22 cellular contexts compared by ENCODE assay signal in genomic region chr17:66984730-66985129, GRCh38. TPM values are rescaled to one million over a fixed set of nuclear protein-coding genes. Genes with fewer than 3 reads are reported as not detected.
DNase-seq lines count a peak whose midpoint lies in the region; ATAC-seq, FAIRE-seq and TF ChIP-seq lines count a peak whose summit lies in the region.
"Had no signal": no experiment of that assay in that cellular context is flagged by ENCODE, and none has a peak within 500 bp of the region (broad histone marks: within the 10 kb centered on the region; RNA-seq: fewer than 3 reads in every experiment).

No MANE protein-coding gene starts in this region.

- peak; percentile 56 for ATAC-seq in GM12878

- H3K9me3 ChIP-seq in BLaER1 treated with 17β-estradiol and CSF1 and Interleukin-3, amounts not matched to agents 10 nM and 100 nM (replicated peaks in 1 of 11) = peaks cover 0 to 9% (median 4%) of the 10 kb centered on the region in 11 experiments; a peak in 3 of 22 replicates
- H3K9me3 ChIP-seq in GM12878 (replicated peaks; ENCODE audit: control insufficient read depth, insufficient read depth, low read length) = no peaks in the 10 kb centered on the region
- H3K9me3 ChIP-seq: BE2C had no signal

- RAD21 ChIA-PET in GM12878 (lab: Charles Lee; ENCODE audit: unreplicated experiment) = no interaction called here

- DNase-seq in GM12878 (ENCODE audit: low read depth, low spot score) (no peak), glutamatergic neuron (no peak), urothelium cell line (ENCODE audit: low spot score) (no peak), 8988T (no peak), CD1c-positive myeloid dendritic cell (ENCODE audit: extremely low spot score) (no peak)
- no peak for DNase-seq in activated CD4-positive, alpha-beta T cell treated with anti-CD3 and anti-CD28 coated beads for 48 hours
- DNase-seq: AML-193; BE2C; CD4-positive, alpha-beta T cell; CD8-positive, alpha-beta memory T cell; DMS 273 treated with DMSO at 0.1 percent for 48 hours; DMS79; EL; GDM1; GOT3; H7; HCEC 1CT had no signal

- H3K36me3 Mint-ChIP-seq in glutamatergic neuron (ENCODE audit: unreplicated experiment) = peaks cover 13% of the 10 kb centered on the region
- H3K36me3 Mint-ChIP-seq: CD8-positive, alpha-beta memory T cell had no signal

- BruUV-seq in GM12878 (replicated peaks; lab: Mats Ljungman, UMichigan) = no TSS peak

- no peaks in the 10 kb centered on the region for H4K20me1 ChIP-seq in BLaER1 treated with 17β-estradiol and CSF1 and Interleukin-3, amounts not matched to agents 10 nM and 100 nM
- H4K20me1 ChIP-seq in GM12878 (ENCODE audit: control insufficient read depth, insufficient read depth) = no peaks in the 10 kb centered on the region

- 25% methylated on average over 7 of the region's 7 CpGs for WGBS in GM12878 (ENCODE audit: insufficient coverage, insufficient replicate concordance, low lambda C conversion rate, missing lambda C conversion rate)

- peaks cover 0 to 7% (median 0%) of the 10 kb centered on the region in 11 experiments; a peak in 2 of 22 replicates for H3K27me3 ChIP-seq in BLaER1 treated with 17β-estradiol and CSF1 and Interleukin-3, amounts not matched to agents 10 nM and 100 nM
- H3K27me3 ChIP-seq in GM12878 (replicated peaks in 1 of 2; ENCODE audit: control insufficient read depth in 2 of 2, insufficient read depth in 2 of 2, low read length in 1 of 2) = peaks cover 0 to 3% of the 10 kb centered on the region in 2 experiments; a peak in 1 of 4 replicates
- H3K27me3 ChIP-seq: BE2C had no signal

- TF ChIP-seq RAD21 in GM12878 (IDR thresholded peaks at IDR 0.05; ENCODE audit: insufficient read depth, low read depth, low read length) = no peak

- intact Hi-C loops in GM12878 (cut with micrococcal nuclease; ENCODE audit: unreplicated experiment) = no loop called here

- H3K4me1 Mint-ChIP-seq in glutamatergic neuron (ENCODE audit: low read depth, unreplicated experiment) = peaks cover 40% of the 10 kb centered on the region

- no peaks in the 10 kb centered on the region for H3K79me2 ChIP-seq in GM12878 (ENCODE audit: control insufficient read depth, insufficient read depth, low read length)

- peak overlapping the region in 5 of 11 experiments; percentile 16 to 55 (median 34); a peak in 5 of 22 replicates for H3K27ac ChIP-seq in BLaER1 treated with 17β-estradiol and CSF1 and Interleukin-3, amounts not matched to agents 10 nM and 100 nM
- H3K27ac ChIP-seq in GM12878 (ENCODE audit: control insufficient read depth, insufficient read depth) = no peak overlapping the region
- H3K27ac ChIP-seq: C4-2B had no signal

- in situ Hi-C loops in GM12878 (cut with MboI) = no loop called here

- H3K27me3 Mint-ChIP-seq in glutamatergic neuron (ENCODE audit: unreplicated experiment) = no peaks in the 10 kb centered on the region

- peaks cover 37 to 64% (median 47%) of the 10 kb centered on the region in 10 experiments for H3K4me1 ChIP-seq in BLaER1 treated with 17β-estradiol and CSF1 and Interleukin-3, amounts not matched to agents 10 nM and 100 nM
- H3K4me1 ChIP-seq in GM12878 (ENCODE audit: control insufficient read depth, insufficient read depth, low read length) = peaks cover 17% of the 10 kb centered on the region
- H3K4me1 ChIP-seq: BE2C had no signal

- CTCF ChIA-PET in GM12878 (lab: Yijun Ruan, JAX) = interaction anchor here (4.0 kb wide), 1 partner anchor 98 kb away, joined by 18 read pairs; no protein-coding TSS in a partner anchor

- no peak overlapping the region for H3K4me3 Mint-ChIP-seq in glutamatergic neuron (ENCODE audit: unreplicated experiment)
- H3K4me3 Mint-ChIP-seq: CD4-positive, alpha-beta T cell; CD8-positive, alpha-beta memory T cell had no signal

- TF ChIP-seq CTCF in GM12878 (IDR thresholded peaks at IDR 0.05 in 2 of 3, conservative IDR thresholded peaks at IDR 0.05 in 1 of 3; ENCODE audit: control insufficient read depth in 2 of 3, extremely low read depth in 1 of 3, insufficient read depth in 1 of 3, low read depth in 3 of 3, low read length in 3 of 3) = no peak
- no peak for TF ChIP-seq CTCF in glutamatergic neuron (IDR thresholded peaks at IDR 0.05; ENCODE audit: partially characterized antibody, unreplicated experiment)

- FAIRE-seq in GM12878 (lab: Jason Lieb, UNC) (no peak), urothelium cell line (lab: Jason Lieb, UNC) (peak; percentile 69)
- FAIRE-seq: A204.1, D721Med, GM12891 had no signal

- H2AFZ ChIP-seq in GM12878 (ENCODE audit: control insufficient read depth, low read depth, low read length) = peak overlapping the region; percentile 13

- POLR2A ChIA-PET in GM12878 (lab: Charles Lee) = no interaction called here

- no peak for TF ChIP-seq EP300 in GM12878 (IDR thresholded peaks at IDR 0.05; ENCODE audit: borderline replicate concordance in 1 of 2, control insufficient read depth in 1 of 2, low read depth in 2 of 2, low read length in 2 of 2)

- H3K36me3 ChIP-seq in BLaER1 treated with 17β-estradiol and CSF1 and Interleukin-3, amounts not matched to agents 10 nM and 100 nM = no peaks in the 10 kb centered on the region
- no peaks in the 10 kb centered on the region for H3K36me3 ChIP-seq in GM12878 (ENCODE audit: control insufficient read depth in 2 of 2, insufficient read depth in 2 of 2, low read length in 1 of 2)

- H3K9ac ChIP-seq in BLaER1 treated with 17β-estradiol and CSF1 and Interleukin-3, amounts not matched to agents 10 nM and 100 nM = peak overlapping the region in 3 of 11 experiments; percentile 21 to 34 (median 32); a peak in 3 of 22 replicates
- no peak overlapping the region for H3K9ac ChIP-seq in GM12878 (ENCODE audit: control insufficient read depth, insufficient read depth, low read length)

- SMC1A ChIA-PET in GM12878 (lab: Charles Lee; ENCODE audit: uncharacterized antibody, unreplicated experiment) = interaction anchor here (0.9 to 1.7 kb wide), 2 partner anchors 96 to 97 kb away, joined by 3 to 4 read pairs; no protein-coding TSS in a partner anchor

- no peak overlapping the region for H3K4me3 ChIP-seq in BLaER1 treated with 17β-estradiol and CSF1 and Interleukin-3, amounts not matched to agents 10 nM and 100 nM
- H3K4me3 ChIP-seq in GM12878 = no peak overlapping the region

- peak overlapping the region; percentile 65 for H3K27ac Mint-ChIP-seq in glutamatergic neuron (ENCODE audit: unreplicated experiment)
- H3K27ac Mint-ChIP-seq: CD4-positive, alpha-beta T cell; CD8-positive, alpha-beta memory T cell had no signal

- H3K9me3 Mint-ChIP-seq in glutamatergic neuron (ENCODE audit: unreplicated experiment) = peaks cover 8% of the 10 kb centered on the region
- H3K9me3 Mint-ChIP-seq: CD4-positive, alpha-beta T cell; CD8-positive, alpha-beta memory T cell had no signal

- TF ChIP-seq POLR2A in GM12878 (IDR thresholded peaks at IDR 0.05; ENCODE audit: low read depth, low read length) = no peak

- H3K4me2 ChIP-seq in BLaER1 treated with 17β-estradiol and CSF1 and Interleukin-3, amounts not matched to agents 10 nM and 100 nM = peak overlapping the region; percentile 63 to 89 (median 73)
- H3K4me2 ChIP-seq in GM12878 (ENCODE audit: control insufficient read depth, insufficient read depth) = peak overlapping the region; percentile 47; the same call in 1 of the 2 replicates

RNA-seq across cellular contexts. Expression of gene CACNG4, which starts 20.2 kb away (rescaled TPM):
- total RNA-seq in GM12878 (2013; cell fraction: nucleolus; rRNA removed) = not detected in 2 replicates
- total RNA-seq in GM12878 (2014; rRNA removed) (not detected in 2 replicates), GM12878 (2014; rRNA removed; fragmentation: Illumina TruSeq; extraction: Trizol) (not detected in 2 replicates), GM12878 (2021) (0.08 TPM in 1 of 2 replicates, not detected in the other), glutamatergic neuron (ENCODE audit: unreplicated experiment) (105 TPM)
- not detected for polyA plus RNA-seq in GM12878 (2011; ENCODE audit: low read depth)
- polyA plus RNA-seq in GM12878 (2011; rRNA removed) (0.04 and 0.08 TPM in 2 replicates), GM12878 (2014; fragmentation: Illumina TruSeq; extraction: Trizol) (not detected in 2 replicates), GM12878 (2014; fragmentation: Nextera tagmentation; extraction: Ambion mirVana) (not detected), GM12878 (2014; rRNA removed) (not detected in 2 replicates), GM12878 (2016; fragmentation: Nextera tagmentation; extraction: Ambion mirVana) (not detected)
- 0.17 and 0.19 TPM in 2 replicates for polyA plus RNA-seq in GM12878 (2011; cell fraction: cytosol; rRNA removed)
- 0.03 and 0.07 TPM in 2 replicates for polyA plus RNA-seq in GM12878 (2011; cell fraction: nucleus; rRNA removed)
- polyA plus RNA-seq in GM12878 (2012) = not detected in 2 replicates
- polyA minus RNA-seq in GM12878 (2011; rRNA and poly(A)+ RNA removed) = 0.10 TPM in 1 of 2 replicates, not detected in the other
- not detected in 2 replicates for polyA minus RNA-seq in GM12878 (2011; cell fraction: cytosol; rRNA and poly(A)+ RNA removed)
- not detected in 2 replicates for polyA minus RNA-seq in GM12878 (2011; cell fraction: nucleus; rRNA and poly(A)+ RNA removed)
- total RNA-seq: CD4-positive, alpha-beta T cell; CD8-positive, alpha-beta memory T cell had no signal
- polyA plus RNA-seq: CD8-positive, alpha-beta memory T cell had no signal

RNA-seq across cellular contexts. Expression of gene CACNG1, which starts 59.6 kb away (rescaled TPM):
- not detected in 2 replicates for total RNA-seq in GM12878 (2013; cell fraction: nucleolus; rRNA removed)
- total RNA-seq in GM12878 (2014; rRNA removed) (0.49 TPM in 1 of 2 replicates, not detected in the other), GM12878 (2014; rRNA removed; fragmentation: Illumina TruSeq; extraction: Trizol) (not detected in 2 replicates), GM12878 (2021) (not detected in 2 replicates), glutamatergic neuron (ENCODE audit: unreplicated experiment) (not detected)
- not detected for polyA plus RNA-seq in GM12878 (2011; ENCODE audit: low read depth)
- polyA plus RNA-seq in GM12878 (2011; rRNA removed) (not detected in 2 replicates), GM12878 (2014; fragmentation: Illumina TruSeq; extraction: Trizol) (not detected in 2 replicates), GM12878 (2014; fragmentation: Nextera tagmentation; extraction: Ambion mirVana) (not detected), GM12878 (2014; rRNA removed) (not detected in 2 replicates), GM12878 (2016; fragmentation: Nextera tagmentation; extraction: Ambion mirVana) (not detected)
- not detected in 2 replicates for polyA plus RNA-seq in GM12878 (2011; cell fraction: cytosol; rRNA removed)
- not detected in 2 replicates for polyA plus RNA-seq in GM12878 (2011; cell fraction: nucleus; rRNA removed)
- not detected in 2 replicates for polyA plus RNA-seq in GM12878 (2012)
- not detected in 2 replicates for polyA minus RNA-seq in GM12878 (2011; rRNA and poly(A)+ RNA removed)
- not detected in 2 replicates for polyA minus RNA-seq in GM12878 (2011; cell fraction: cytosol; rRNA and poly(A)+ RNA removed)
- polyA minus RNA-seq in GM12878 (2011; cell fraction: nucleus; rRNA and poly(A)+ RNA removed) = not detected in 2 replicates
- total RNA-seq: CD4-positive, alpha-beta T cell; CD8-positive, alpha-beta memory T cell; H7 had no signal
- polyA plus RNA-seq: CD8-positive, alpha-beta memory T cell had no signal

Comparison
In these comparisons a context has a peak if more than half of its experiments do, and no peak if none do; other contexts are left out.
1. RNA of gene CACNG4, which starts 20.2 kb away (total RNA-seq): 105 TPM in glutamatergic neuron (single experiment); 0.08 TPM in GM12878; every median in the first group is over 10 times any median in the second.